8 cellular contexts compared by ENCODE assay signal in genomic region chr10:71835671-71836593, GRCh38. TPM values are rescaled to one million over a fixed set of nuclear protein-coding genes. Genes with fewer than 3 reads are reported as not detected.
DNase-seq lines count a peak whose midpoint lies in the region; ATAC-seq, FAIRE-seq and TF ChIP-seq lines count a peak whose summit lies in the region.
"Had no signal": no experiment of that assay in that cellular context is flagged by ENCODE, and none has a peak within 500 bp of the region (broad histone marks: within the 10 kb centered on the region; RNA-seq: fewer than 3 reads in every experiment).

No MANE protein-coding gene starts in this region.

- H3K27me3 Mint-ChIP-seq in stimulated activated naive CD8-positive, alpha-beta T cell treated with anti-CD3 and anti-CD28 coated beads, Interleukin-15, amount 100 ng/mL, for 72 hours, result no peaks in the 10 kb centered on the region

- TF ChIP-seq POLR2A in GM12878 (IDR thresholded peaks at IDR 0.05; ENCODE audit: low read depth, low read length), result no peak

- H3K4me3 Mint-ChIP-seq in stimulated activated naive CD8-positive, alpha-beta T cell treated with anti-CD3 and anti-CD28 coated beads, Interleukin-15, amount 100 ng/mL, for 72 hours, result no peak overlapping the region

- in situ Hi-C loops in GM12878 (cut with MboI), result no loop called here

- TF ChIP-seq EP300 in GM12878 (IDR thresholded peaks at IDR 0.05; ENCODE audit: borderline replicate concordance in 1 of 2, control insufficient read depth in 1 of 2, low read depth in 2 of 2, low read length in 2 of 2), result peak; percentile 87 to 93

- no peak overlapping the region; the same call in 1 of the 2 replicates for H2AFZ ChIP-seq in GM12878 (ENCODE audit: control insufficient read depth, low read depth, low read length)

- H3K27ac ChIP-seq in GM12878 (ENCODE audit: control insufficient read depth, insufficient read depth), result peak overlapping the region; percentile 89

- peak overlapping the region; percentile 67 for H3K9ac ChIP-seq in GM12878 (ENCODE audit: control insufficient read depth, insufficient read depth, low read length)

- POLR2A ChIA-PET in GM12878 (lab: Charles Lee), result interaction anchor here (0.6 to 2.8 kb wide), 5 partner anchors 15 to 163 kb away, joined by 3 to 20 read pairs (median 4); partner anchors contain the start of gene PSAP

- peak; percentile 62 for FAIRE-seq in GM12878 (lab: Jason Lieb, UNC)
- FAIRE-seq: bronchial epithelial cell had no signal

- TF ChIP-seq RAD21 in GM12878 (IDR thresholded peaks at IDR 0.05; ENCODE audit: insufficient read depth, low read depth, low read length), result no peak

- H3K4me3 ChIP-seq in GM12865 (ENCODE audit: low read depth, low read length), result peak overlapping the region; percentile 6
- peak overlapping the region; percentile 44 for H3K4me3 ChIP-seq in GM12878

- peaks cover 14 to 24% of the 10 kb centered on the region in 2 experiments for H3K36me3 ChIP-seq in GM12878 (ENCODE audit: control insufficient read depth in 2 of 2, insufficient read depth in 2 of 2, low read length in 1 of 2)

- peak; percentile 82 for ATAC-seq in GM21717 (IDR thresholded peaks at IDR 0.05; ENCODE audit: unreplicated experiment)
- ATAC-seq in GM12878, result peak; percentile 97
- ATAC-seq in stimulated activated naive CD8-positive, alpha-beta T cell treated with anti-CD3 and anti-CD28 coated beads, Interleukin-15, amount 100 ng/mL, for 72 hours, result peak; percentile 46

- H3K4me1 ChIP-seq in GM12878 (ENCODE audit: control insufficient read depth, insufficient read depth, low read length), result peaks cover 61% of the 10 kb centered on the region

- peak; percentile 98 for DNase-seq in GM12865 (ENCODE audit: low read depth)
- peak; percentile 98 for DNase-seq in LHCN-M2 (ENCODE audit: low read depth)
- DNase-seq in GM12878 (ENCODE audit: low read depth, low spot score), result peak; percentile 97
- DNase-seq in kidney tubule cell (ENCODE audit: low spot score), result peak; percentile 99
- no peak for DNase-seq in stimulated activated naive CD8-positive, alpha-beta T cell treated with anti-CD3 and anti-CD28 coated beads, Interleukin-15, amount 100 ng/mL, for 72 hours
- no peak for DNase-seq in NCI-H748 treated with DMSO at 0.1 percent for 48 hours (lab: John Stamatoyannopoulos, UW)

- peak overlapping the region; percentile 86 for H3K4me2 ChIP-seq in GM12878 (ENCODE audit: control insufficient read depth, insufficient read depth)

- no peaks in the 10 kb centered on the region for H3K9me3 ChIP-seq in GM12878 (replicated peaks; ENCODE audit: control insufficient read depth, insufficient read depth, low read length)

- CTCF ChIA-PET in GM12878 (lab: Yijun Ruan, JAX), result interaction anchor here (0.8 to 7.5 kb wide), 17 partner anchors 9 to 224 kb away, joined by 3 to 104 read pairs (median 4); partner anchors contain the start of genes PSAP and VSIR

- no peaks in the 10 kb centered on the region for H3K27me3 ChIP-seq in GM12878 (replicated peaks in 1 of 2; ENCODE audit: control insufficient read depth in 2 of 2, insufficient read depth in 2 of 2, low read length in 1 of 2)

- no peaks in the 10 kb centered on the region for H4K20me1 ChIP-seq in GM12878 (ENCODE audit: control insufficient read depth, insufficient read depth)

- RAD21 ChIA-PET in GM12878 (lab: Charles Lee; ENCODE audit: unreplicated experiment), result interaction anchor here (0.7 to 6.7 kb wide), 17 partner anchors 15 to 463 kb away, joined by 3 to 39 read pairs (median 4); partner anchors contain the start of gene PSAP

- SMC1A ChIA-PET in GM12878 (lab: Charles Lee; ENCODE audit: uncharacterized antibody, unreplicated experiment), result interaction anchor here (0.6 to 4.0 kb wide), 20 partner anchors 10 to 520 kb away, joined by 3 to 27 read pairs (median 5); partner anchors contain the start of genes PSAP and VSIR

- intact Hi-C loops in GM12878 (cut with micrococcal nuclease; ENCODE audit: unreplicated experiment), result loop anchor here (1.0 to 2.0 kb wide), 4 partner anchors 37 to 213 kb away; no protein-coding TSS in a partner anchor

- WGBS in GM12878 (ENCODE audit: insufficient coverage, insufficient replicate concordance, low lambda C conversion rate, missing lambda C conversion rate), result 5% methylated on average over 11 of the region's 11 CpGs

- H3K79me2 ChIP-seq in GM12878 (ENCODE audit: control insufficient read depth, insufficient read depth, low read length), result peaks cover 66% of the 10 kb centered on the region

- no peak overlapping the region for H3K27ac Mint-ChIP-seq in stimulated activated naive CD8-positive, alpha-beta T cell treated with anti-CD3 and anti-CD28 coated beads, Interleukin-15, amount 100 ng/mL, for 72 hours

- TF ChIP-seq CTCF in GM12865 (IDR thresholded peaks at IDR 0.05; ENCODE audit: insufficient read depth, low read depth, low read length, missing control alignments) (no peak), GM12878 (IDR thresholded peaks at IDR 0.05 in 2 of 3, conservative IDR thresholded peaks at IDR 0.05 in 1 of 3; ENCODE audit: control insufficient read depth in 2 of 3, extremely low read depth in 1 of 3, insufficient read depth in 1 of 3, low read depth in 3 of 3, low read length in 3 of 3) (no peak)

- peaks cover 69% of the 10 kb centered on the region for H3K4me1 Mint-ChIP-seq in stimulated activated naive CD8-positive, alpha-beta T cell treated with anti-CD3 and anti-CD28 coated beads, Interleukin-15, amount 100 ng/mL, for 72 hours

- no peaks in the 10 kb centered on the region for H3K9me3 Mint-ChIP-seq in stimulated activated naive CD8-positive, alpha-beta T cell treated with anti-CD3 and anti-CD28 coated beads, Interleukin-15, amount 100 ng/mL, for 72 hours

- BruUV-seq in GM12878 (replicated peaks; lab: Mats Ljungman, UMichigan), result no TSS peak

TF ChIP-seq in GM12878, 131 proteins besides CTCF, POLR2A, EP300 and RAD21 (continues in another document):
- TF ChIP-seq STAT1 (conservative IDR thresholded peaks at IDR 0.05), result no peak
- TF ChIP-seq KAT2A (conservative IDR thresholded peaks at IDR 0.05; ENCODE audit: control insufficient read depth, low read depth, low read length), result no peak
- no peak for TF ChIP-seq REST (IDR thresholded peaks at IDR 0.05; ENCODE audit: low read depth, low read length)
- no peak for TF ChIP-seq ZZZ3 (IDR thresholded peaks at IDR 0.05; ENCODE audit: control insufficient read depth, insufficient read length, low read depth)
- peak; percentile 78; the same call in 1 of the 2 replicates for TF ChIP-seq TCF3 (IDR thresholded peaks at IDR 0.05; ENCODE audit: borderline replicate concordance, insufficient read depth, low read depth, low read length)
- no peak for TF ChIP-seq SREBF2 (IDR thresholded peaks at IDR 0.05; ENCODE audit: low read length)
- TF ChIP-seq MEF2A (IDR thresholded peaks at IDR 0.05; ENCODE audit: insufficient read depth, low read depth, low read length), result peak; percentile 88
- peak; percentile 60; the same call in 1 of the 2 replicates for TF ChIP-seq BMI1 (IDR thresholded peaks at IDR 0.05; ENCODE audit: borderline replicate concordance)
- no peak for TF ChIP-seq RFX5 (IDR thresholded peaks at IDR 0.05; ENCODE audit: low read depth, low read length)
- TF ChIP-seq RAD51 (IDR thresholded peaks at IDR 0.05), result no peak
- TF ChIP-seq SIX5 (IDR thresholded peaks at IDR 0.05; ENCODE audit: low read depth, low read length, severe bottlenecking), result no peak
- TF ChIP-seq ZNF274 (IDR thresholded peaks at IDR 0.05; ENCODE audit: insufficient read depth, insufficient read length), result no peak
- TF ChIP-seq ZNF207 (IDR thresholded peaks at IDR 0.05; ENCODE audit: borderline replicate concordance), result no peak

RNA-seq across cellular contexts. Expression of gene PSAP, which starts 15.1 kb away (rescaled TPM):
- 380 and 455 TPM in 2 replicates for total RNA-seq in LHCN-M2 (2014; rRNA removed)
- 540 TPM for polyA plus RNA-seq in LHCN-M2 (2012)
- 269 and 285 TPM in 2 replicates for total RNA-seq in GM12878 (2013; cell fraction: nucleolus; rRNA removed)
- total RNA-seq in GM12878 (2014; rRNA removed), result 287 and 299 TPM in 2 replicates
- total RNA-seq in GM12878 (2014; rRNA removed; fragmentation: Illumina TruSeq; extraction: Trizol), result 178 and 179 TPM in 2 replicates
- 336 and 346 TPM in 2 replicates for total RNA-seq in GM12878 (2021)
- polyA plus RNA-seq in GM12878 (2011; ENCODE audit: low read depth), result 193 TPM
- 190 and 232 TPM in 2 replicates for polyA plus RNA-seq in GM12878 (2011; rRNA removed)
- 284 and 288 TPM in 2 replicates for polyA plus RNA-seq in GM12878 (2011; cell fraction: cytosol; rRNA removed)
- polyA plus RNA-seq in GM12878 (2011; cell fraction: nucleus; rRNA removed), result 240 and 286 TPM in 2 replicates
- polyA plus RNA-seq in GM12878 (2012), result 258 and 314 TPM in 2 replicates
- 251 and 258 TPM in 2 replicates for polyA plus RNA-seq in GM12878 (2014; fragmentation: Illumina TruSeq; extraction: Trizol)
- 100 to 1,000 TPM; 280 to 312 TPM for polyA plus RNA-seq in GM12878 (2014; fragmentation: Nextera tagmentation; extraction: Ambion mirVana)
- polyA plus RNA-seq in GM12878 (2014; rRNA removed), result 309 and 310 TPM in 2 replicates
- polyA plus RNA-seq in GM12878 (2016; fragmentation: Nextera tagmentation; extraction: Ambion mirVana), result 100 to 1,000 TPM; 275 to 291 TPM
- 185 and 279 TPM in 2 replicates for polyA minus RNA-seq in GM12878 (2011; rRNA and poly(A)+ RNA removed)
- polyA minus RNA-seq in GM12878 (2011; cell fraction: cytosol; rRNA and poly(A)+ RNA removed), result 85.0 and 93.7 TPM in 2 replicates
- polyA minus RNA-seq in GM12878 (2011; cell fraction: nucleus; rRNA and poly(A)+ RNA removed), result 43.9 and 51.0 TPM in 2 replicates

Comparison
In these comparisons a context has a peak if more than half of its experiments do, and no peak if none do; other contexts are left out.
1. DNase-seq: peak in GM12865 (single experiment), LHCN-M2 (single experiment), GM12878 (single experiment) and kidney tubule cell (single experiment); none in stimulated activated naive CD8-positive, alpha-beta T cell treated with anti-CD3 and anti-CD28 coated beads, Interleukin-15, amount 100 ng/mL, for 72 hours (0 of 2) and NCI-H748 treated with DMSO at 0.1 percent for 48 hours (single experiment).
2. ATAC-seq: peak in every context shown above with its lines; median percentile 97 in GM12878; 82 in GM21717; 46 in stimulated activated naive CD8-positive, alpha-beta T cell treated with anti-CD3 and anti-CD28 coated beads, Interleukin-15, amount 100 ng/mL, for 72 hours.